14 cellular contexts compared by ENCODE assay signal in genomic region chr1:184614667-184615066, GRCh38.
DNase-seq lines count a peak whose midpoint lies in the region; TF ChIP-seq lines count a peak whose summit lies in the region.
"Had no signal": no experiment of that assay in that cellular context is flagged by ENCODE, and none has a peak within 500 bp of the region (broad histone marks: within the 10 kb centered on the region; RNA-seq: fewer than 3 reads in every experiment).

No MANE protein-coding gene starts in this region.

- H3K27me3 Mint-ChIP-seq in nephron progenitor cell (ENCODE audit: low read depth, poor library complexity): no peaks in the 10 kb centered on the region
- H3K27me3 Mint-ChIP-seq in activated naive CD4-positive, alpha-beta T cell treated with anti-CD3 and anti-CD28 coated beads, Interleukin-2, amount 10 ng/mL, durations not matched to agents 7 days and 5 days: no peaks in the 10 kb centered on the region

- no peak overlapping the region for H3K4me3 ChIP-seq in sigmoid colon
- H3K4me3 ChIP-seq: BLaER1 treated with 17β-estradiol and CSF1 and Interleukin-3, amounts not matched to agents 10 nM and 100 nM; GM23338 had no signal

- peaks cover 0 to 45% (median 43%) of the 10 kb centered on the region in 4 donors for H3K4me1 ChIP-seq in sigmoid colon

- CTCF ChIA-PET in activated naive CD4-positive, alpha-beta T cell treated with anti-CD3 and anti-CD28 coated beads, Interleukin-2, amount 10 ng/mL, durations not matched to agents 7 days and 5 days (lab: Charles Lee): no interaction called here

- in situ Hi-C loops in G401 (cut with HindIII; ENCODE audit: low sequenced_read_pairs): no loop called here

- H3K36me3 Mint-ChIP-seq in nephron progenitor cell (ENCODE audit: low read depth): peaks cover 5% of the 10 kb centered on the region
- H3K36me3 Mint-ChIP-seq in activated naive CD4-positive, alpha-beta T cell treated with anti-CD3 and anti-CD28 coated beads, Interleukin-2, amount 10 ng/mL, durations not matched to agents 7 days and 5 days: no peaks in the 10 kb centered on the region
- H3K36me3 Mint-ChIP-seq: CD4-positive, CD25-positive, alpha-beta regulatory T cell had no signal

- H3K27me3 ChIP-seq in sigmoid colon: no peaks in the 10 kb centered on the region
- H3K27me3 ChIP-seq: BLaER1 treated with 17β-estradiol and CSF1 and Interleukin-3, amounts not matched to agents 10 nM and 100 nM had no signal

- no peaks in the 10 kb centered on the region for H3K9me3 ChIP-seq in sigmoid colon
- H3K9me3 ChIP-seq: BLaER1 treated with 17β-estradiol and CSF1 and Interleukin-3, amounts not matched to agents 10 nM and 100 nM had no signal

- intact Hi-C loops in sigmoid colon (cut with DNase I): loop anchor here (5.0 kb wide), 1 partner anchor 127 kb away; no protein-coding TSS in a partner anchor

- H3K4me1 Mint-ChIP-seq in nephron progenitor cell: peaks cover 17% of the 10 kb centered on the region
- H3K4me1 Mint-ChIP-seq in activated naive CD4-positive, alpha-beta T cell treated with anti-CD3 and anti-CD28 coated beads, Interleukin-2, amount 10 ng/mL, durations not matched to agents 7 days and 5 days: no peaks in the 10 kb centered on the region
- H3K4me1 Mint-ChIP-seq: CD4-positive, CD25-positive, alpha-beta regulatory T cell had no signal

- H3K36me3 ChIP-seq in sigmoid colon: peaks cover 0 to 3% (median 0%) of the 10 kb centered on the region in 4 donors

- TF ChIP-seq EP300 in sigmoid colon (IDR thresholded peaks at IDR 0.05): no peak

- H3K4me3 Mint-ChIP-seq in nephron progenitor cell: no peak overlapping the region
- H3K4me3 Mint-ChIP-seq in activated naive CD4-positive, alpha-beta T cell treated with anti-CD3 and anti-CD28 coated beads, Interleukin-2, amount 10 ng/mL, durations not matched to agents 7 days and 5 days: no peak overlapping the region
- H3K4me3 Mint-ChIP-seq: CD4-positive, CD25-positive, alpha-beta regulatory T cell; GM23338 had no signal

- peak overlapping the region; percentile 32 for H3K27ac Mint-ChIP-seq in nephron progenitor cell
- H3K27ac Mint-ChIP-seq in activated naive CD4-positive, alpha-beta T cell treated with anti-CD3 and anti-CD28 coated beads, Interleukin-2, amount 10 ng/mL, durations not matched to agents 7 days and 5 days: no peak overlapping the region
- H3K27ac Mint-ChIP-seq: CD4-positive, CD25-positive, alpha-beta regulatory T cell; GM23338 had no signal

- TF ChIP-seq POLR2A in sigmoid colon (IDR thresholded peaks at IDR 0.05): no peak
- TF ChIP-seq POLR2A in erythroblast (IDR thresholded peaks at IDR 0.05; ENCODE audit: low read length): no peak

- no peaks in the 10 kb centered on the region for H3K9me3 Mint-ChIP-seq in nephron progenitor cell
- H3K9me3 Mint-ChIP-seq in activated naive CD4-positive, alpha-beta T cell treated with anti-CD3 and anti-CD28 coated beads, Interleukin-2, amount 10 ng/mL, durations not matched to agents 7 days and 5 days: no peaks in the 10 kb centered on the region
- H3K9me3 Mint-ChIP-seq: GM23338 had no signal

- H3K27ac ChIP-seq in sigmoid colon: peak overlapping the region; percentile 29 to 56 (median 47)

- TF ChIP-seq CTCF in nephron progenitor cell (IDR thresholded peaks at IDR 0.05): no peak
- no peak for TF ChIP-seq CTCF in sigmoid colon (IDR thresholded peaks at IDR 0.05)

- 95 to 96% methylated on average over 7 of the region's 7 CpGs for WGBS in sigmoid colon, 2 donors

- DNase-seq in G401 (ENCODE audit: low spot score): peak; percentile 65
- DNase-seq in cerebellar cortex (ENCODE audit: low spot score): peak; percentile 57
- DNase-seq in nephron progenitor cell: no peak
- DNase-seq in sigmoid colon: no peak
- no peak for DNase-seq in erythroblast (lab: John Stamatoyannopoulos, UW)
- no peak for DNase-seq in activated naive CD4-positive, alpha-beta T cell treated with anti-CD3 and anti-CD28 coated beads, Interleukin-2, amount 10 ng/mL, durations not matched to agents 7 days and 5 days
- no peak for DNase-seq in NOMO-1 treated with dmso at 0.1 percent for 144 hours (lab: John Stamatoyannopoulos, UW; ENCODE audit: unreplicated experiment)
- DNase-seq: ACHN; CD4-positive, CD25-positive, alpha-beta regulatory T cell; DMS53; H7; IMR-90 had no signal

Comparison
In these comparisons a context has a peak if more than half of its experiments do, and no peak if none do; other contexts are left out.
1. DNase-seq: peak in G401 (single experiment) and cerebellar cortex (single experiment); none in nephron progenitor cell (single experiment), sigmoid colon (single experiment), erythroblast (0 of 2), activated naive CD4-positive, alpha-beta T cell treated with anti-CD3 and anti-CD28 coated beads, Interleukin-2, amount 10 ng/mL, durations not matched to agents 7 days and 5 days (single experiment) and NOMO-1 treated with dmso at 0.1 percent for 144 hours (single experiment).